ENCODE assay signal across 9 cellular contexts in the genomic region with DNA sequence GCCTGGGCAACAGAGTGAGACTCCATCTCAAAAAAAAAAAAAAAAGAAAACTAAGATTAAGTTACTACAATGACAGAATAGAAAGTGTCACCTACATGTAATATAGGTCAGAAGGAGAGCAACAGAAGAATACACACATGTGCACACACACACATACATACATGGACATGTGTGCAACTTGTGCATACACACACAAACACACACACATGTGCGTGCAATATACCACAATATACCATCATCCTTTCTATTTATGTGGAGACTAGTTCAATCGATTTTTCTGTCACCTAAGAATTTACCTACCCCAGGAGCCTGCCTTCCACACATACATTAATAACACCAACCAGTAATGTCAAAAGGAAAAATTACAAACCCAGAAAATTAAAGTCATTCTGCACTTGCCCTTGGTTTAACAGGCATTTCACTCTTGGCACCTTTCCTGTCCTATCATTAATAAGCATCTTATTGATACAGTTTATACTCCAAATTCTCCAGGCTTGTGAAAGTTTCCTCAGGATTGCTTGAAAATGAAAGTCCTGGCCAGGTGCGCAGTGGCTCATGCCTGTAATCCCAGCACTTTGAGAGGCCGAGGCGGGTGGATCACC. TPM values are rescaled to one million over a fixed set of nuclear protein-coding genes. Genes with fewer than 3 reads are reported as not detected.
"Had no signal": no experiment of that assay in that cellular context is flagged by ENCODE, and none has a peak within 500 bp of the region (broad histone marks: within the 10 kb centered on the region; RNA-seq: fewer than 3 reads in every experiment).

No MANE protein-coding gene starts in this region.

- FAIRE-seq: G401.6, GM12878, GM12891, GM12892, GM18507, GM19239 had no signal

- ATAC-seq: GM12878 had no signal

- H3K4me3 ChIP-seq: GM12878 had no signal

- DNase-seq: GDM1, GF-D8 had no signal

RNA-seq across cellular contexts. Expression of a gene that starts 2.5 kb away (rescaled TPM):
- total RNA-seq: G401 had no signal
- polyA plus RNA-seq: GM12878 had no signal

RNA-seq across cellular contexts. Expression of a gene that starts 27.5 kb away (rescaled TPM):
- total RNA-seq: G401 had no signal
- polyA plus RNA-seq: GM12878 had no signal

RNA-seq across cellular contexts. Expression of a gene that starts 47.5 kb away (rescaled TPM):
- total RNA-seq: G401 had no signal
- polyA plus RNA-seq: GM12878 had no signal
